In genomic region chr9:26261503-26262330, GRCh38 we compare ENCODE assay signal across 12 cellular contexts.
DNase-seq lines count a peak whose midpoint lies in the region; ATAC-seq, FAIRE-seq and TF ChIP-seq lines count a peak whose summit lies in the region.
"Had no signal": no experiment of that assay in that cellular context is flagged by ENCODE, and none has a peak within 500 bp of the region (broad histone marks: within the 10 kb centered on the region; RNA-seq: fewer than 3 reads in every experiment).

No MANE protein-coding gene starts in this region.

- no peak overlapping the region for H3K56ac ChIP-seq in H1 (replicated peaks; ENCODE audit: insufficient read length, low read depth, low read length)

- H2BK15ac ChIP-seq in H1 (ENCODE audit: low read length), result no peak overlapping the region

- H2BK20ac ChIP-seq in H1 (ENCODE audit: low read length), result no peak overlapping the region

- H3K4me1 ChIP-seq in Caco-2 (peaks cover 5% of the 10 kb centered on the region), H1 (replicated peaks in 1 of 4; ENCODE audit: control insufficient read depth in 3 of 4, insufficient read depth in 4 of 4, low read length in 3 of 4) (no peaks in the 10 kb centered on the region)

- no peak for ATAC-seq in GM21529 (IDR thresholded peaks at IDR 0.05; ENCODE audit: unreplicated experiment)
- ATAC-seq: stimulated activated effector memory CD8-positive, alpha-beta T cell treated with anti-CD3 and anti-CD28 coated beads, Interleukin-12 subunit alpha, Interleukin-12 subunit beta, amount 100 ng/mL, for 72 hours had no signal

- no TSS peak for BruUV-seq in Caco-2 (replicated peaks; lab: Mats Ljungman, UMichigan)

- intact Hi-C loops in Caco-2 (cut with micrococcal nuclease; ENCODE audit: unreplicated experiment) (no loop called here), cardiac septum (cut with DNase I) (no loop called here), CD14-positive monocyte (cut with micrococcal nuclease) (no loop called here)

- no peak overlapping the region for H4K5ac ChIP-seq in H1 (ENCODE audit: insufficient read length, low read depth, low read length)

- peaks cover 6% of the 10 kb centered on the region for H3K36me3 Mint-ChIP-seq in Caco-2 (ENCODE audit: insufficient read depth, unreplicated experiment)
- no peaks in the 10 kb centered on the region for H3K36me3 Mint-ChIP-seq in CD14-positive monocyte
- H3K36me3 Mint-ChIP-seq: stimulated activated effector memory CD8-positive, alpha-beta T cell treated with anti-CD3 and anti-CD28 coated beads, Interleukin-12 subunit alpha, Interleukin-12 subunit beta, amount 100 ng/mL, for 72 hours had no signal

- H3K9me3 ChIP-seq in Caco-2, result no peaks in the 10 kb centered on the region
- peaks cover 0 to 4% of the 10 kb centered on the region in 2 experiments; a peak in 1 of 4 replicates for H3K9me3 ChIP-seq in H1 (ENCODE audit: insufficient read depth in 2 of 2, low read depth in 1 of 2, low read length in 1 of 2)

- H3K14ac ChIP-seq in H1 (ENCODE audit: insufficient read length), result no peak overlapping the region

- peak overlapping the region; percentile 92 for H3K27ac Mint-ChIP-seq in Caco-2 (ENCODE audit: unreplicated experiment)
- no peak overlapping the region for H3K27ac Mint-ChIP-seq in CD14-positive monocyte
- H3K27ac Mint-ChIP-seq: stimulated activated effector memory CD8-positive, alpha-beta T cell treated with anti-CD3 and anti-CD28 coated beads, Interleukin-12 subunit alpha, Interleukin-12 subunit beta, amount 100 ng/mL, for 72 hours had no signal

- no peak for TF ChIP-seq EP300 in H1 (IDR thresholded peaks at IDR 0.05; ENCODE audit: borderline replicate concordance in 1 of 2, low read depth in 2 of 2, low read length in 2 of 2)

- H3K18ac ChIP-seq in H1 (ENCODE audit: extremely low read depth, low read length), result no peak overlapping the region

- no peak overlapping the region for H2BK120ac ChIP-seq in H1 (replicated peaks; ENCODE audit: low read depth, low read length)

- H2AK5ac ChIP-seq in H1 (ENCODE audit: low read depth, low read length), result no peak overlapping the region

- no peak overlapping the region for H2BK5ac ChIP-seq in H1 (ENCODE audit: low read depth, low read length)

- H3K4me2 ChIP-seq in H1 (ENCODE audit: insufficient read depth in 1 of 2, low read depth in 2 of 2, low read length in 2 of 2), result no peak overlapping the region

- TF ChIP-seq CTCF in Caco-2 (IDR thresholded peaks at IDR 0.05; ENCODE audit: insufficient read depth in 1 of 2, low read depth in 1 of 2, low read length in 1 of 2, severe bottlenecking in 1 of 2, unreplicated experiment in 1 of 2) (no peak), H1 (IDR thresholded peaks at IDR 0.05; ENCODE audit: control extremely low read depth in 1 of 3, insufficient read depth in 1 of 3, low read depth in 1 of 3, low read length in 3 of 3) (no peak), CD14-positive monocyte (IDR thresholded peaks at IDR 0.05) (no peak)

- H3K27ac ChIP-seq in H1 (ENCODE audit: low read depth, low read length), result no peak overlapping the region

- H4K8ac ChIP-seq in H1 (ENCODE audit: extremely low read depth, insufficient read depth, low read length), result no peak overlapping the region

- CTCF ChIA-PET in Caco-2 (lab: Charles Lee), result interaction anchor here (0.6 kb wide), 1 partner anchor 263 kb away, joined by 3 read pairs; no protein-coding TSS in a partner anchor
- CTCF ChIA-PET in H1 (lab: Charles Lee; ENCODE audit: partially characterized antibody), result no interaction called here

- H3K27me3 ChIP-seq in Caco-2 (replicated peaks; ENCODE audit: control insufficient read depth, insufficient read depth, low read length) (no peaks in the 10 kb centered on the region), H1 (replicated peaks in 1 of 4; ENCODE audit: control insufficient read depth in 3 of 4, extremely low read depth in 1 of 4, insufficient read depth in 3 of 4, low read length in 3 of 4) (no peaks in the 10 kb centered on the region)

- no peaks in the 10 kb centered on the region for H3K23me2 ChIP-seq in H1 (ENCODE audit: low read depth, low read length)

- H2AFZ ChIP-seq in H1 (ENCODE audit: low read length), result no peak overlapping the region

- H3K9me3 Mint-ChIP-seq in Caco-2 (ENCODE audit: unreplicated experiment) (no peaks in the 10 kb centered on the region), CD14-positive monocyte (peaks cover 0 to 7% (median 0%) of the 10 kb centered on the region in 7 donors)

- H3K79me1 ChIP-seq in H1 (ENCODE audit: low read depth, low read length), result no peaks in the 10 kb centered on the region

- FAIRE-seq in H1 (lab: Jason Lieb, UNC), result no peak

- H3K23ac ChIP-seq in H1 (ENCODE audit: insufficient read length), result no peak overlapping the region

- TF ChIP-seq POLR2A in H1 (IDR thresholded peaks at IDR 0.05; ENCODE audit: control extremely low read depth in 1 of 2, low read depth in 2 of 2, low read length in 2 of 2), result no peak

- DNase-seq in Caco-2, result peak; percentile 8 to 39
- DNase-seq in OCI-M1 (lab: John Stamatoyannopoulos, UW), result peak; percentile 42
- no peak for DNase-seq in H1 (ENCODE audit: low read depth in 1 of 2, low spot score in 2 of 2)
- DNase-seq in myocyte (ENCODE audit: low read depth), result peak; percentile 33
- DNase-seq in cardiac septum (ENCODE audit: low spot score), result no peak
- no peak for DNase-seq in activated CD4-positive, CD25-positive, alpha-beta regulatory T cell treated with anti-CD3 and anti-CD28 coated beads, Interleukin-2, amount 50 U/mL, for 72 hours
- no peak for DNase-seq in CD14-positive monocyte (ENCODE audit: low spot score)
- DNase-seq: Kasumi-1, midbrain, NCI-H524 had no signal

- no peak overlapping the region for H3K4me3 ChIP-seq in Caco-2 (ENCODE audit: low read depth, low read length)
- H3K4me3 ChIP-seq in H1 (ENCODE audit: extremely low read depth in 1 of 4, insufficient read depth in 2 of 4, low read depth in 3 of 4, low read length in 4 of 4), result no peak overlapping the region

- no peaks in the 10 kb centered on the region for H4K20me1 ChIP-seq in H1 (replicated peaks in 1 of 2; ENCODE audit: control insufficient read depth in 1 of 2, insufficient read depth in 2 of 2, low read length in 2 of 2)

- TF ChIP-seq RAD21 in H1 (IDR thresholded peaks at IDR 0.05 in 1 of 2, conservative IDR thresholded peaks at IDR 0.05 in 1 of 2; ENCODE audit: low read depth in 2 of 2, low read length in 2 of 2), result no peak

- H3K27me3 Mint-ChIP-seq in Caco-2 (ENCODE audit: insufficient read depth, unreplicated experiment), result no peaks in the 10 kb centered on the region
- no peaks in the 10 kb centered on the region for H3K27me3 Mint-ChIP-seq in CD14-positive monocyte (ENCODE audit: low read depth in 3 of 3)

- POLR2A ChIA-PET in Caco-2 (lab: Charles Lee) (no interaction called here), H1 (lab: Charles Lee; ENCODE audit: partially characterized antibody) (no interaction called here)

- H2BK12ac ChIP-seq in H1 (ENCODE audit: low read depth, low read length), result no peak overlapping the region

- no peaks in the 10 kb centered on the region for H3K79me2 ChIP-seq in H1 (ENCODE audit: control insufficient read depth in 1 of 2, insufficient read depth in 2 of 2, low read length in 2 of 2)

- no peak overlapping the region for H3K9ac ChIP-seq in H1 (replicated peaks in 1 of 4; ENCODE audit: extremely low read depth in 1 of 4, low read depth in 3 of 4, low read length in 3 of 4)

- H3K4me3 Mint-ChIP-seq in Caco-2 (ENCODE audit: unreplicated experiment) (peak overlapping the region; percentile 56), CD14-positive monocyte (no peak overlapping the region)
- H3K4me3 Mint-ChIP-seq: stimulated activated effector memory CD8-positive, alpha-beta T cell treated with anti-CD3 and anti-CD28 coated beads, Interleukin-12 subunit alpha, Interleukin-12 subunit beta, amount 100 ng/mL, for 72 hours had no signal

- no peak overlapping the region for H3K4ac ChIP-seq in H1 (replicated peaks; ENCODE audit: insufficient read length, low read depth, low read length)

- H4K91ac ChIP-seq in H1 (replicated peaks; ENCODE audit: insufficient read length, low read length), result no peak overlapping the region

- H3K4me1 Mint-ChIP-seq in Caco-2 (ENCODE audit: low read depth, unreplicated experiment) (peaks cover 9% of the 10 kb centered on the region), CD14-positive monocyte (no peaks in the 10 kb centered on the region)
- H3K4me1 Mint-ChIP-seq: stimulated activated effector memory CD8-positive, alpha-beta T cell treated with anti-CD3 and anti-CD28 coated beads, Interleukin-12 subunit alpha, Interleukin-12 subunit beta, amount 100 ng/mL, for 72 hours had no signal

- H3K36me3 ChIP-seq in Caco-2 (ENCODE audit: control insufficient read depth, insufficient read depth, low read length), result no peaks in the 10 kb centered on the region
- peaks cover 0 to 3% (median 0%) of the 10 kb centered on the region in 4 experiments; a peak in 1 of 8 replicates for H3K36me3 ChIP-seq in H1 (ENCODE audit: control insufficient read depth in 2 of 4, insufficient read depth in 4 of 4, low read length in 3 of 4)

- 84% methylated on average over 3 of the region's 3 CpGs; no CpG with 5 or more reads in 1 of the 2 experiments for WGBS in H1 (ENCODE audit: extremely low coverage in 1 of 2, insufficient coverage in 1 of 2, insufficient read length in 1 of 2, insufficient replicate concordance in 2 of 2, low coverage in 1 of 2, low lambda C conversion rate in 2 of 2, missing lambda C conversion rate in 1 of 2), 2 experiments

TF ChIP-seq in H1, 55 proteins besides CTCF, POLR2A, EP300 and RAD21:
- 0 out of 2 replicates have a peak, but pooled peaks have one; percentile 64 for TF ChIP-seq TCF12 (IDR thresholded peaks at IDR 0.05; ENCODE audit: low read depth, low read length)
- TF ChIP-seq JUND (IDR thresholded peaks at IDR 0.05; ENCODE audit: low read length), result no peak
- no peak for TF ChIP-seq POU5F1 (IDR thresholded peaks at IDR 0.05; ENCODE audit: low read depth, low read length)
- no peak for TF ChIP-seq HDAC2 (IDR thresholded peaks at IDR 0.05; ENCODE audit: borderline replicate concordance in 1 of 2, low read depth in 2 of 2, low read length in 2 of 2)
- no peak for TF ChIP-seq CBX5 (IDR thresholded peaks at IDR 0.05; ENCODE audit: low read depth, low read length)
- no peak for TF ChIP-seq TEAD4 (IDR thresholded peaks at IDR 0.05; ENCODE audit: low read depth, low read length)
- no peak for TF ChIP-seq CTBP2 (IDR thresholded peaks at IDR 0.05; ENCODE audit: borderline replicate concordance, insufficient read depth, insufficient read length, low read length)
- TF ChIP-seq SP1 (IDR thresholded peaks at IDR 0.05; ENCODE audit: low read depth, low read length), result no peak

Comparison
In these comparisons a context has a peak if more than half of its experiments do, and no peak if none do; other contexts are left out.
1. DNase-seq: peak in Caco-2 (2 of 2), OCI-M1 (single experiment) and myocyte (single experiment); none in H1 (0 of 2), cardiac septum (single experiment), activated CD4-positive, CD25-positive, alpha-beta regulatory T cell treated with anti-CD3 and anti-CD28 coated beads, Interleukin-2, amount 50 U/mL, for 72 hours (single experiment) and CD14-positive monocyte (single experiment).